ENCODE assay signal across 9 cellular contexts in the genomic region with DNA sequence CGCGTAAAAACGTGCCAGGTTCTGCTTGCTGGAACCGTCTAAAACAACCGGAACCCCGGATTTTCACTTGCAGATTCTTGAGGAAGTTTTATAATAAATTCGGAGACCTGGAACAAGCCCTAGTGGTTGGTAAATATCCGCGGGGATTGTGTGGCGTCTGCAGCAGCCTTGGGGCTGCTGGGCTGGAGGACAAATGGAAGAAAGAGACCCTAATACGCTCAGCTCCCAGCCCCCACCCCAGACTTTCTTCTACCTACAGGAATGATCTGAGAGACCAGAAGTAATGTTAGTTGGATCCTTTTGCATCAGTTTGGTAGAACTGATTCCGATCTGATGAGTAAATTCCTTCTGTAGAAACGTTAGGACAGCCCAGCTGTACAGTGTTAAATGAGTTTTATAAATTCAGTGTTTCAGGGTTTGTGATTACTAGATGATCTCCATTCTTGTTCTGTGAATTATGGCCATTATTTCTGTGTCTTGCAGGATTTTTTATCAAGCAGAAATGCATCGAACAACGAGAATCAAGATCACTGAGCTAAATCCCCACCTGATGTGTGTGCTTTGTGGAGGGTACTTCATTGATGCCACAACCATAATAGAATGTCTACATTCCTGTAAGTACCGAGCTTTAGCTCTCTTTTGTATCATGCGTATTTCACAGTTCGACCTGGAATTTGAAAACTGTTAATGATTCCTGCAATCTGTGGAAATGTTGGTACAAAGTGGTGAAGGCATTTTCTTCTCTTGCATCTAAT. TPM values are rescaled to one million over a fixed set of nuclear protein-coding genes. Genes with fewer than 3 reads are reported as not detected.
A peak's percentile ranks its signal among the peaks of the same experiment; 100 is the strongest.
DNase-seq lines count a peak whose midpoint lies in the region; ATAC-seq, FAIRE-seq and TF ChIP-seq lines count a peak whose summit lies in the region.
"Had no signal": no experiment of that assay in that cellular context is flagged by ENCODE, and none has a peak within 500 bp of the region (broad histone marks: within the 10 kb centered on the region; RNA-seq: fewer than 3 reads in every experiment).

No MANE protein-coding gene starts in this region.

- H3K4me3 ChIP-seq in hepatocyte: peak overlapping the region; percentile 57
- peak overlapping the region; percentile 47 to 90 (median 64) for H3K4me3 ChIP-seq in spleen

- H3K4me1 Mint-ChIP-seq in T-helper 17 cell: peaks cover 25% of the 10 kb centered on the region

- H3K27ac ChIP-seq in hepatocyte (peak overlapping the region; percentile 63), spleen (peak overlapping the region; percentile 54 to 84 (median 76))

- peak overlapping the region; percentile 81 for H2AFZ ChIP-seq in hepatocyte

- WGBS in hepatocyte (ENCODE audit: low lambda C conversion rate, missing lambda C conversion rate): 24% methylated on average over 18 of the region's 18 CpGs
- 29 to 33% (median 32%) methylated on average over 18 of the region's 18 CpGs for WGBS in spleen, 5 donors

- intact Hi-C loops in spleen (cut with DNase I; ENCODE audit: low total_unique reads): no loop called here

- peaks cover 33% of the 10 kb centered on the region for H3K79me2 ChIP-seq in hepatocyte

- peak overlapping the region; percentile 90 for H3K27ac Mint-ChIP-seq in T-helper 17 cell

- DNase-seq in H54 (ENCODE audit: insufficient read length, low spot score) (no peak), T-helper 17 cell (no peak), hepatocyte (ENCODE audit: low spot score) (no peak), spleen (no peak), kidney tubule cell (ENCODE audit: low spot score) (no peak), HUDEP-2 (lab: John Stamatoyannopoulos, UW; ENCODE audit: unreplicated experiment in 76 of 76) (no peak), DMS114 treated with DMSO at 0.1 percent for 48 hours (lab: John Stamatoyannopoulos, UW; ENCODE audit: unreplicated experiment) (no peak)

- FAIRE-seq in H54 (lab: Jason Lieb, UNC): peak; percentile 78

- H3K36me3 ChIP-seq in hepatocyte (replicated peaks; ENCODE audit: insufficient read depth, low read depth): no peaks in the 10 kb centered on the region
- H3K36me3 ChIP-seq in spleen: peaks cover 0 to 42% (median 28%) of the 10 kb centered on the region in 6 donors

- H3K4me2 ChIP-seq in hepatocyte: peak overlapping the region; percentile 95

- ATAC-seq in T-helper 17 cell (no peak), HG03025 (IDR thresholded peaks at IDR 0.05; ENCODE audit: low FRiP score, unreplicated experiment) (no peak)

- TF ChIP-seq CTCF in hepatocyte (IDR thresholded peaks at IDR 0.05; ENCODE audit: poor library complexity): no peak
- TF ChIP-seq CTCF in spleen (IDR thresholded peaks at IDR 0.05 in 8 of 11, conservative IDR thresholded peaks at IDR 0.05 in 3 of 11): no peak

- H3K27me3 Mint-ChIP-seq in T-helper 17 cell: peaks cover 4% of the 10 kb centered on the region

- H3K9me2 ChIP-seq in hepatocyte (replicated peaks; ENCODE audit: insufficient read depth): no peaks in the 10 kb centered on the region

- peaks cover 36% of the 10 kb centered on the region for H4K20me1 ChIP-seq in hepatocyte (ENCODE audit: insufficient read depth, poor library complexity, severe bottlenecking)

- no peaks in the 10 kb centered on the region for H3K36me3 Mint-ChIP-seq in T-helper 17 cell (ENCODE audit: low read depth)

- H3K4me3 Mint-ChIP-seq in T-helper 17 cell: peak overlapping the region; percentile 82

- H3K27me3 ChIP-seq in hepatocyte: peaks cover 28% of the 10 kb centered on the region
- H3K27me3 ChIP-seq in spleen (replicated peaks in 1 of 7): peaks cover 0 to 38% (median 0%) of the 10 kb centered on the region in 7 donors

- H3K9me3 ChIP-seq in T-helper 17 cell (ENCODE audit: control insufficient read depth, low read length, poor library complexity, severe bottlenecking) (no peaks in the 10 kb centered on the region), hepatocyte (ENCODE audit: low read depth) (no peaks in the 10 kb centered on the region), spleen (no peaks in the 10 kb centered on the region)

- H3K4me1 ChIP-seq in hepatocyte (ENCODE audit: insufficient read depth) (peaks cover 26% of the 10 kb centered on the region), spleen (peaks cover 23 to 49% (median 44%) of the 10 kb centered on the region in 6 donors)

- TF ChIP-seq POLR2A in H54 (IDR thresholded peaks at IDR 0.05; ENCODE audit: low read depth, low read length) (no peak), spleen (IDR thresholded peaks at IDR 0.05) (no peak)

RNA-seq across cellular contexts. Expression of a gene that starts 5.2 kb away (rescaled TPM):
- total RNA-seq in T-helper 17 cell: 10 to 100 TPM; 53.5 to 72.4 TPM
- 49.1 and 59.8 TPM in 2 replicates for total RNA-seq in hepatocyte
- polyA plus RNA-seq in hepatocyte: 23.5 and 25.5 TPM in 2 replicates
- total RNA-seq in spleen: 10 to 100 TPM; 47.1 to 89.7 (median 68.2) TPM
- 10 to 100 TPM; 26.9 to 38.7 (median 27.1) TPM for polyA plus RNA-seq in spleen

RNA-seq across cellular contexts. Expression of a gene that starts 9.9 kb away (rescaled TPM):
- 10 to 100 TPM; 35.0 to 37.3 TPM for total RNA-seq in T-helper 17 cell
- total RNA-seq in hepatocyte: 50.1 and 55.1 TPM in 2 replicates
- polyA plus RNA-seq in hepatocyte: 91.2 and 92.3 TPM in 2 replicates
- 10 to 100 TPM; 43.5 to 63.7 (median 52.9) TPM for total RNA-seq in spleen
- 10 to 100 TPM; 69.1 to 76.0 (median 73.2) TPM for polyA plus RNA-seq in spleen

RNA-seq across cellular contexts. Expression of a gene that starts 19.2 kb away (rescaled TPM):
- total RNA-seq in T-helper 17 cell (not detected), hepatocyte (0.17 and 0.28 TPM in 2 replicates), spleen (not detected)
- polyA plus RNA-seq in hepatocyte (0.24 TPM in 1 of 2 replicates, not detected in the other), spleen (under 1 TPM in 1 of 3 donors, not detected in 2; 0.11 TPM)
- total RNA-seq: LHCN-M2 had no signal
